ENCODE assay signal across 1 cellular context in the genomic region with DNA sequence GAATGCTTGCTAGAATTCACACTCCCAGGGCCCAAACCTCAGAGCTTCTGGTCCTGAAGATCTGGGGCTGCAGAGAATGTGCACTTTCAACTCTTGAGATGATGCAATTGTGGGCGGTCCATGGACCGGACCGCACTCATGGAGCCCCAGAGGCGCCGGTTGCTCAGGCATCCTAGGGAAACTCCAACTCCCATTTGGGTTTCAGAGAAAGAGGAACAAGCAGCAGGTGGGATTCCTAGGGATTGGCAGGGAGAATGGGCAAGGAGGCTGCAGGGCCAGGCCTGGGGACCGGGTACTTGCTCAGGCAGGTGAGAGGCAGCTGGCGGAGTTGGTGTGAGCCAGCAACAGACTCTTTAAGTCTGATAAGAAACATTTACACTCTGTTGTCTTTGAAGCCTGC.
A peak's percentile ranks its signal among the peaks of the same experiment; 100 is the strongest.
TF ChIP-seq lines count a peak whose summit lies in the region.

No MANE protein-coding gene starts in this region.

TF ChIP-seq in HepG2, 621 proteins besides CTCF, POLR2A, EP300 and RAD21 (continued from another document and continues in another):
- TF ChIP-seq, protein P1, sequence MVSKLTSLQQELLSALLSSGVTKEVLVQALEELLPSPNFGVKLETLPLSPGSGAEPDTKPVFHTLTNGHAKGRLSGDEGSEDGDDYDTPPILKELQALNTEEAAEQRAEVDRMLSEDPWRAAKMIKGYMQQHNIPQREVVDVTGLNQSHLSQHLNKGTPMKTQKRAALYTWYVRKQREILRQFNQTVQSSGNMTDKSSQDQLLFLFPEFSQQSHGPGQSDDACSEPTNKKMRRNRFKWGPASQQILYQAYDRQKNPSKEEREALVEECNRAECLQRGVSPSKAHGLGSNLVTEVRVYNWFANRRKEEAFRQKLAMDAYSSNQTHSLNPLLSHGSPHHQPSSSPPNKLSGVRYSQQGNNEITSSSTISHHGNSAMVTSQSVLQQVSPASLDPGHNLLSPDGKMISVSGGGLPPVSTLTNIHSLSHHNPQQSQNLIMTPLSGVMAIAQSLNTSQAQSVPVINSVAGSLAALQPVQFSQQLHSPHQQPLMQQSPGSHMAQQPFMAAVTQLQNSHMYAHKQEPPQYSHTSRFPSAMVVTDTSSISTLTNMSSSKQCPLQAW (CRISPR knock-in tag; IDR thresholded peaks at IDR 0.05) = peak; percentile 32; the same call in 1 of the 2 replicates
- TF ChIP-seq, protein P2, sequence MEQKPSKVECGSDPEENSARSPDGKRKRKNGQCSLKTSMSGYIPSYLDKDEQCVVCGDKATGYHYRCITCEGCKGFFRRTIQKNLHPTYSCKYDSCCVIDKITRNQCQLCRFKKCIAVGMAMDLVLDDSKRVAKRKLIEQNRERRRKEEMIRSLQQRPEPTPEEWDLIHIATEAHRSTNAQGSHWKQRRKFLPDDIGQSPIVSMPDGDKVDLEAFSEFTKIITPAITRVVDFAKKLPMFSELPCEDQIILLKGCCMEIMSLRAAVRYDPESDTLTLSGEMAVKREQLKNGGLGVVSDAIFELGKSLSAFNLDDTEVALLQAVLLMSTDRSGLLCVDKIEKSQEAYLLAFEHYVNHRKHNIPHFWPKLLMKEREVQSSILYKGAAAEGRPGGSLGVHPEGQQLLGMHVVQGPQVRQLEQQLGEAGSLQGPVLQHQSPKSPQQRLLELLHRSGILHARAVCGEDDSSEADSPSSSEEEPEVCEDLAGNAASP (CRISPR knock-in tag; IDR thresholded peaks at IDR 0.05; ENCODE audit: borderline replicate concordance) = no peak
- TF ChIP-seq ZNF749 (CRISPR knock-in tag; IDR thresholded peaks at IDR 0.05; ENCODE audit: borderline replicate concordance) (no peak), ZNF121 (CRISPR knock-in tag; IDR thresholded peaks at IDR 0.05) (no peak), ZNF230 (CRISPR knock-in tag; IDR thresholded peaks at IDR 0.05) (no peak), SP1 (IDR thresholded peaks at IDR 0.05) (no peak), SP1 (CRISPR knock-in tag; IDR thresholded peaks at IDR 0.05) (peak; percentile 56; the same call in 1 of the 2 replicates), ZNF225 (CRISPR knock-in tag; IDR thresholded peaks at IDR 0.05) (no peak), MEIS2 (CRISPR knock-in tag; IDR thresholded peaks at IDR 0.05) (no peak), NFE2L2 (IDR thresholded peaks at IDR 0.05; ENCODE audit: low read length) (no peak), ZNF790 (CRISPR knock-in tag; IDR thresholded peaks at IDR 0.05; ENCODE audit: borderline replicate concordance) (no peak), DR1 (CRISPR knock-in tag; IDR thresholded peaks at IDR 0.05) (no peak), HNRNPH1 (optimal IDR thresholded peaks at IDR 0.05; ENCODE audit: low read depth, low read length) (no peak), ZBTB38 (CRISPR knock-in tag; IDR thresholded peaks at IDR 0.05) (no peak), CEBPB (IDR thresholded peaks at IDR 0.05; ENCODE audit: borderline replicate concordance, low read depth, low read length) (peak; percentile 96), HCFC1 (IDR thresholded peaks at IDR 0.05; ENCODE audit: low read depth, low read length) (no peak), SMARCC2 (IDR thresholded peaks at IDR 0.05) (no peak), CBX2 (IDR thresholded peaks at IDR 0.05; ENCODE audit: low read depth, low read length) (no peak), CBX2 (CRISPR knock-in tag; IDR thresholded peaks at IDR 0.05; ENCODE audit: low read depth) (no peak), HOXA7 (CRISPR knock-in tag; IDR thresholded peaks at IDR 0.05) (no peak), HES4 (CRISPR knock-in tag; IDR thresholded peaks at IDR 0.05; ENCODE audit: borderline replicate concordance) (no peak), ZNF782 (CRISPR knock-in tag; IDR thresholded peaks at IDR 0.05; ENCODE audit: borderline replicate concordance) (no peak), ZNF780A (CRISPR knock-in tag; IDR thresholded peaks at IDR 0.05) (no peak), GABPB1 (CRISPR knock-in tag; IDR thresholded peaks at IDR 0.05) (no peak), MIXL1 (CRISPR knock-in tag; IDR thresholded peaks at IDR 0.05) (no peak), GTF2F1 (IDR thresholded peaks at IDR 0.05; ENCODE audit: low read length) (no peak), ZNF282 (IDR thresholded peaks at IDR 0.05; ENCODE audit: partially characterized antibody) (no peak), PLSCR1 (CRISPR knock-in tag; IDR thresholded peaks at IDR 0.05; ENCODE audit: borderline replicate concordance) (no peak), ZNF3 (CRISPR knock-in tag; IDR thresholded peaks at IDR 0.05) (no peak), MXI1 (IDR thresholded peaks at IDR 0.05; ENCODE audit: borderline replicate concordance, low read depth, low read length) (no peak), CEBPG (CRISPR knock-in tag; IDR thresholded peaks at IDR 0.05) (peak; percentile 97), ZNF441 (CRISPR knock-in tag; IDR thresholded peaks at IDR 0.05; ENCODE audit: borderline replicate concordance) (no peak), ZNF484 (CRISPR knock-in tag; IDR thresholded peaks at IDR 0.05; ENCODE audit: borderline replicate concordance, low read depth) (no peak), ZNF180 (CRISPR knock-in tag; IDR thresholded peaks at IDR 0.05; ENCODE audit: borderline replicate concordance, low read depth) (no peak), SRSF4 (IDR thresholded peaks at IDR 0.05; ENCODE audit: low read depth, low read length, poor library complexity, severe bottlenecking) (no peak), ZC3H4 (CRISPR knock-in tag; IDR thresholded peaks at IDR 0.05; ENCODE audit: borderline replicate concordance) (no peak), SOX13 (IDR thresholded peaks at IDR 0.05) (no peak), SOX13 (CRISPR knock-in tag; conservative IDR thresholded peaks at IDR 0.05 in 1 of 2, IDR thresholded peaks at IDR 0.05 in 1 of 2) (0 out of 4 replicates have a peak, but pooled peaks of 1 of the 2 experiments have one; percentile 28), ZIK1 (CRISPR knock-in tag; IDR thresholded peaks at IDR 0.05; ENCODE audit: borderline replicate concordance, low read depth) (no peak), NFE2 (CRISPR knock-in tag; IDR thresholded peaks at IDR 0.05) (no peak), ZNF224 (CRISPR knock-in tag; IDR thresholded peaks at IDR 0.05) (no peak), SKI (IDR thresholded peaks at IDR 0.05; ENCODE audit: partially characterized antibody) (no peak), MEIS1 (CRISPR knock-in tag; IDR thresholded peaks at IDR 0.05; ENCODE audit: borderline replicate concordance) (no peak), ZNF652 (CRISPR knock-in tag; IDR thresholded peaks at IDR 0.05; ENCODE audit: borderline replicate concordance, low read depth) (no peak)
- TF ChIP-seq, protein P3, sequence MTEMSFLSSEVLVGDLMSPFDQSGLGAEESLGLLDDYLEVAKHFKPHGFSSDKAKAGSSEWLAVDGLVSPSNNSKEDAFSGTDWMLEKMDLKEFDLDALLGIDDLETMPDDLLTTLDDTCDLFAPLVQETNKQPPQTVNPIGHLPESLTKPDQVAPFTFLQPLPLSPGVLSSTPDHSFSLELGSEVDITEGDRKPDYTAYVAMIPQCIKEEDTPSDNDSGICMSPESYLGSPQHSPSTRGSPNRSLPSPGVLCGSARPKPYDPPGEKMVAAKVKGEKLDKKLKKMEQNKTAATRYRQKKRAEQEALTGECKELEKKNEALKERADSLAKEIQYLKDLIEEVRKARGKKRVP (CRISPR knock-in tag; IDR thresholded peaks at IDR 0.05) = peak in 1 of 2 experiments; percentile 97; a peak in 2 of 4 replicates
- TF ChIP-seq, protein P4, sequence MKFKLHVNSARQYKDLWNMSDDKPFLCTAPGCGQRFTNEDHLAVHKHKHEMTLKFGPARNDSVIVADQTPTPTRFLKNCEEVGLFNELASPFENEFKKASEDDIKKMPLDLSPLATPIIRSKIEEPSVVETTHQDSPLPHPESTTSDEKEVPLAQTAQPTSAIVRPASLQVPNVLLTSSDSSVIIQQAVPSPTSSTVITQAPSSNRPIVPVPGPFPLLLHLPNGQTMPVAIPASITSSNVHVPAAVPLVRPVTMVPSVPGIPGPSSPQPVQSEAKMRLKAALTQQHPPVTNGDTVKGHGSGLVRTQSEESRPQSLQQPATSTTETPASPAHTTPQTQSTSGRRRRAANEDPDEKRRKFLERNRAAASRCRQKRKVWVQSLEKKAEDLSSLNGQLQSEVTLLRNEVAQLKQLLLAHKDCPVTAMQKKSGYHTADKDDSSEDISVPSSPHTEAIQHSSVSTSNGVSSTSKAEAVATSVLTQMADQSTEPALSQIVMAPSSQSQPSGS (CRISPR knock-in tag; IDR thresholded peaks at IDR 0.05) = peak; percentile 85; the same call in 1 of the 2 replicates
- TF ChIP-seq, protein P5, sequence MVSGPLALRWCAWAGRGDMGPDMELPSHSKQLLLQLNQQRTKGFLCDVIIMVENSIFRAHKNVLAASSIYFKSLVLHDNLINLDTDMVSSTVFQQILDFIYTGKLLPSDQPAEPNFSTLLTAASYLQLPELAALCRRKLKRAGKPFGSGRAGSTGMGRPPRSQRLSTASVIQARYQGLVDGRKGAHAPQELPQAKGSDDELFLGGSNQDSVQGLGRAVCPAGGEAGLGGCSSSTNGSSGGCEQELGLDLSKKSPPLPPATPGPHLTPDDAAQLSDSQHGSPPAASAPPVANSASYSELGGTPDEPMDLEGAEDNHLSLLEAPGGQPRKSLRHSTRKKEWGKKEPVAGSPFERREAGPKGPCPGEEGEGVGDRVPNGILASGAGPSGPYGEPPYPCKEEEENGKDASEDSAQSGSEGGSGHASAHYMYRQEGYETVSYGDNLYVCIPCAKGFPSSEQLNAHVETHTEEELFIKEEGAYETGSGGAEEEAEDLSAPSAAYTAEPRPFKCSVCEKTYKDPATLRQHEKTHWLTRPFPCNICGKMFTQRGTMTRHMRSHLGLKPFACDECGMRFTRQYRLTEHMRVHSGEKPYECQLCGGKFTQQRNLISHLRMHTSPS (CRISPR knock-in tag; IDR thresholded peaks at IDR 0.05; ENCODE audit: low read depth) = no peak
- TF ChIP-seq, protein P6, sequence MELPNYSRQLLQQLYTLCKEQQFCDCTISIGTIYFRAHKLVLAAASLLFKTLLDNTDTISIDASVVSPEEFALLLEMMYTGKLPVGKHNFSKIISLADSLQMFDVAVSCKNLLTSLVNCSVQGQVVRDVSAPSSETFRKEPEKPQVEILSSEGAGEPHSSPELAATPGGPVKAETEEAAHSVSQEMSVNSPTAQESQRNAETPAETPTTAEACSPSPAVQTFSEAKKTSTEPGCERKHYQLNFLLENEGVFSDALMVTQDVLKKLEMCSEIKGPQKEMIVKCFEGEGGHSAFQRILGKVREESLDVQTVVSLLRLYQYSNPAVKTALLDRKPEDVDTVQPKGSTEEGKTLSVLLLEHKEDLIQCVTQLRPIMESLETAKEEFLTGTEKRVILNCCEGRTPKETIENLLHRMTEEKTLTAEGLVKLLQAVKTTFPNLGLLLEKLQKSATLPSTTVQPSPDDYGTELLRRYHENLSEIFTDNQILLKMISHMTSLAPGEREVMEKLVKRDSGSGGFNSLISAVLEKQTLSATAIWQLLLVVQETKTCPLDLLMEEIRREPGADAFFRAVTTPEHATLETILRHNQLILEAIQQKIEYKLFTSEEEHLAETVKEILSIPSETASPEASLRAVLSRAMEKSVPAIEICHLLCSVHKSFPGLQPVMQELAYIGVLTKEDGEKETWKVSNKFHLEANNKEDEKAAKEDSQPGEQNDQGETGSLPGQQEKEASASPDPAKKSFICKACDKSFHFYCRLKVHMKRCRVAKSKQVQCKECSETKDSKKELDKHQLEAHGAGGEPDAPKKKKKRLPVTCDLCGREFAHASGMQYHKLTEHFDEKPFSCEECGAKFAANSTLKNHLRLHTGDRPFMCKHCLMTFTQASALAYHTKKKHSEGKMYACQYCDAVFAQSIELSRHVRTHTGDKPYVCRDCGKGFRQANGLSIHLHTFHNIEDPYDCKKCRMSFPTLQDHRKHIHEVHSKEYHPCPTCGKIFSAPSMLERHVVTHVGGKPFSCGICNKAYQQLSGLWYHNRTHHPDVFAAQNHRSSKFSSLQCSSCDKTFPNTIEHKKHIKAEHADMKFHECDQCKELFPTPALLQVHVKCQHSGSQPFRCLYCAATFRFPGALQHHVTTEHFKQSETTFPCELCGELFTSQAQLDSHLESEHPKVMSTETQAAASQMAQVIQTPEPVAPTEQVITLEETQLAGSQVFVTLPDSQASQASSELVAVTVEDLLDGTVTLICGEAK (IDR thresholded peaks at IDR 0.05) = no peak
- TF ChIP-seq, protein P6 (CRISPR knock-in tag; IDR thresholded peaks at IDR 0.05) = no peak
- TF ChIP-seq, protein P7, sequence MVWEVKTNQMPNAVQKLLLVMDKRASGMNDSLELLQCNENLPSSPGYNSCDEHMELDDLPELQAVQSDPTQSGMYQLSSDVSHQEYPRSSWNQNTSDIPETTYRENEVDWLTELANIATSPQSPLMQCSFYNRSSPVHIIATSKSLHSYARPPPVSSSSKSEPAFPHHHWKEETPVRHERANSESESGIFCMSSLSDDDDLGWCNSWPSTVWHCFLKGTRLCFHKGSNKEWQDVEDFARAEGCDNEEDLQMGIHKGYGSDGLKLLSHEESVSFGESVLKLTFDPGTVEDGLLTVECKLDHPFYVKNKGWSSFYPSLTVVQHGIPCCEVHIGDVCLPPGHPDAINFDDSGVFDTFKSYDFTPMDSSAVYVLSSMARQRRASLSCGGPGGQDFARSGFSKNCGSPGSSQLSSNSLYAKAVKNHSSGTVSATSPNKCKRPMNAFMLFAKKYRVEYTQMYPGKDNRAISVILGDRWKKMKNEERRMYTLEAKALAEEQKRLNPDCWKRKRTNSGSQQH (CRISPR knock-in tag; IDR thresholded peaks at IDR 0.05; ENCODE audit: low read depth) = no peak
